In the genomic region with DNA sequence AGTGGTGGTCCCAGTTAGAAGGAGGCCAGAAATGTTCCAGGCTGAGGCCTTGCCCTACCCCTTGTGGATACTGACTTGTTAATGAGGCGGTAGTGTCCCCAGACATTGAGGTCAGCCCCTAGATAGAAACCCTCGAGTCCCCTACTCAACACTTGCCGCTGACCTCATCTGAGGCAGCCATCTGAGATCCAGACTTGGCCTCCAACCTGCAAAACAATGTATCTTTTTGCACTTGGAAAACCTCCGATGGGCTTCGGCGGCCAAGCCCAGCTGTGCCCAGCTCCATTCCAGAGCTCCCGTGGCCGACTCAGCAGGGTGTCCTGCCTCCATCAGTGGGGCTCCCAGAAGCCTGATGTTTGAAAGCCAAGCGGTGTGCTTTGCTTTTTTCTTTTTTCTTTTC, we compare ENCODE assay signal across 1 cellular context.
TF ChIP-seq lines count a peak whose summit lies in the region.

No MANE protein-coding gene starts in this region.

TF ChIP-seq in GM23338, 12 proteins besides CTCF, POLR2A, EP300 and RAD21 (continued from another document):
- TF ChIP-seq, protein P1, sequence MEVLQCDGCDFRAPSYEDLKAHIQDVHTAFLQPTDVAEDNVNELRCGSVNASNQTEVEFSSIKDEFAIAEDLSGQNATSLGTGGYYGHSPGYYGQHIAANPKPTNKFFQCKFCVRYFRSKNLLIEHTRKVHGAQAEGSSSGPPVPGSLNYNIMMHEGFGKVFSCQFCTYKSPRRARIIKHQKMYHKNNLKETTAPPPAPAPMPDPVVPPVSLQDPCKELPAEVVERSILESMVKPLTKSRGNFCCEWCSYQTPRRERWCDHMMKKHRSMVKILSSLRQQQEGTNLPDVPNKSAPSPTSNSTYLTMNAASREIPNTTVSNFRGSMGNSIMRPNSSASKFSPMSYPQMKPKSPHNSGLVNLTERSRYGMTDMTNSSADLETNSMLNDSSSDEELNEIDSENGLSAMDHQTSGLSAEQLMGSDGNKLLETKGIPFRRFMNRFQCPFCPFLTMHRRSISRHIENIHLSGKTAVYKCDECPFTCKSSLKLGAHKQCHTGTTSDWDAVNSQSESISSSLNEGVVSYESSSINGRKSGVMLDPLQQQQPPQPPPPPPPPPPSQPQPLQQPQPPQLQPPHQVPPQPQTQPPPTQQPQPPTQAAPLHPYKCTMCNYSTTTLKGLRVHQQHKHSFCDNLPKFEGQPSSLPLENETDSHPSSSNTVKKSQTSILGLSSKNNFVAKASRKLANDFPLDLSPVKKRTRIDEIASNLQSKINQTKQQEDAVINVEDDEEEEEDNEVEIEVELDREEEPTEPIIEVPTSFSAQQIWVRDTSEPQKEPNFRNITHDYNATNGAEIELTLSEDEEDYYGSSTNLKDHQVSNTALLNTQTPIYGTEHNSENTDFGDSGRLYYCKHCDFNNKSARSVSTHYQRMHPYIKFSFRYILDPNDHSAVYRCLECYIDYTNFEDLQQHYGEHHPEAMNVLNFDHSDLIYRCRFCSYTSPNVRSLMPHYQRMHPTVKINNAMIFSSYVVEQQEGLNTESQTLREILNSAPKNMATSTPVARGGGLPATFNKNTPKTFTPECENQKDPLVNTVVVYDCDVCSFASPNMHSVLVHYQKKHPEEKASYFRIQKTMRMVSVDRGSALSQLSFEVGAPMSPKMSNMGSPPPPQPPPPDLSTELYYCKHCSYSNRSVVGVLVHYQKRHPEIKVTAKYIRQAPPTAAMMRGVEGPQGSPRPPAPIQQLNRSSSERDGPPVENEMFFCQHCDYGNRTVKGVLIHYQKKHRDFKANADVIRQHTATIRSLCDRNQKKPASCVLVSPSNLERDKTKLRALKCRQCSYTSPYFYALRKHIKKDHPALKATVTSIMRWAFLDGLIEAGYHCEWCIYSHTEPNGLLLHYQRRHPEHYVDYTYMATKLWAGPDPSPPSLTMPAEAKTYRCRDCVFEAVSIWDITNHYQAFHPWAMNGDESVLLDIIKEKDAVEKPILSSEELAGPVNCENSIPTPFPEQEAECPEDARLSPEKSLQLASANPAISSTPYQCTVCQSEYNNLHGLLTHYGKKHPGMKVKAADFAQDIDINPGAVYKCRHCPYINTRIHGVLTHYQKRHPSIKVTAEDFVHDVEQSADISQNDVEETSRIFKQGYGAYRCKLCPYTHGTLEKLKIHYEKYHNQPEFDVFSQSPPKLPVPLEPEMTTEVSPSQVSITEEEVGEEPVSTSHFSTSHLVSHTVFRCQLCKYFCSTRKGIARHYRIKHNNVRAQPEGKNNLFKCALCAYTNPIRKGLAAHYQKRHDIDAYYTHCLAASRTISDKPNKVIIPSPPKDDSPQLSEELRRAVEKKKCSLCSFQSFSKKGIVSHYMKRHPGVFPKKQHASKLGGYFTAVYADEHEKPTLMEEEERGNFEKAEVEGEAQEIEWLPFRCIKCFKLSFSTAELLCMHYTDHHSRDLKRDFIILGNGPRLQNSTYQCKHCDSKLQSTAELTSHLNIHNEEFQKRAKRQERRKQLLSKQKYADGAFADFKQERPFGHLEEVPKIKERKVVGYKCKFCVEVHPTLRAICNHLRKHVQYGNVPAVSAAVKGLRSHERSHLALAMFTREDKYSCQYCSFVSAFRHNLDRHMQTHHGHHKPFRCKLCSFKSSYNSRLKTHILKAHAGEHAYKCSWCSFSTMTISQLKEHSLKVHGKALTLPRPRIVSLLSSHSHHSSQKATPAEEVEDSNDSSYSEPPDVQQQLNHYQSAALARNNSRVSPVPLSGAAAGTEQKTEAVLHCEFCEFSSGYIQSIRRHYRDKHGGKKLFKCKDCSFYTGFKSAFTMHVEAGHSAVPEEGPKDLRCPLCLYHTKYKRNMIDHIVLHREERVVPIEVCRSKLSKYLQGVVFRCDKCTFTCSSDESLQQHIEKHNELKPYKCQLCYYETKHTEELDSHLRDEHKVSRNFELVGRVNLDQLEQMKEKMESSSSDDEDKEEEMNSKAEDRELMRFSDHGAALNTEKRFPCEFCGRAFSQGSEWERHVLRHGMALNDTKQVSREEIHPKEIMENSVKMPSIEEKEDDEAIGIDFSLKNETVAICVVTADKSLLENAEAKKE (CRISPR knock-in tag; IDR thresholded peaks at IDR 0.05): no peak
- no peak for TF ChIP-seq NANOG (IDR thresholded peaks at IDR 0.05; ENCODE audit: borderline replicate concordance)
- no peak for TF ChIP-seq EZH2phosphoT487 (IDR thresholded peaks at IDR 0.05; ENCODE audit: unreplicated experiment)
- TF ChIP-seq, protein P2, sequence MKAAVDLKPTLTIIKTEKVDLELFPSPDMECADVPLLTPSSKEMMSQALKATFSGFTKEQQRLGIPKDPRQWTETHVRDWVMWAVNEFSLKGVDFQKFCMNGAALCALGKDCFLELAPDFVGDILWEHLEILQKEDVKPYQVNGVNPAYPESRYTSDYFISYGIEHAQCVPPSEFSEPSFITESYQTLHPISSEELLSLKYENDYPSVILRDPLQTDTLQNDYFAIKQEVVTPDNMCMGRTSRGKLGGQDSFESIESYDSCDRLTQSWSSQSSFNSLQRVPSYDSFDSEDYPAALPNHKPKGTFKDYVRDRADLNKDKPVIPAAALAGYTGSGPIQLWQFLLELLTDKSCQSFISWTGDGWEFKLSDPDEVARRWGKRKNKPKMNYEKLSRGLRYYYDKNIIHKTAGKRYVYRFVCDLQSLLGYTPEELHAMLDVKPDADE (IDR thresholded peaks at IDR 0.05): no peak
- TF ChIP-seq POLR2AphosphoS5 (IDR thresholded peaks at IDR 0.05; ENCODE audit: low read depth): no peak
- TF ChIP-seq ZNF331 (CRISPR knock-in tag; IDR thresholded peaks at IDR 0.05; ENCODE audit: low read depth): no peak
- TF ChIP-seq STAT1 (IDR thresholded peaks at IDR 0.05; ENCODE audit: unreplicated experiment): no peak
- TF ChIP-seq EZH2 (IDR thresholded peaks at IDR 0.05; ENCODE audit: low read depth, unreplicated experiment): no peak
- TF ChIP-seq, protein P3, sequence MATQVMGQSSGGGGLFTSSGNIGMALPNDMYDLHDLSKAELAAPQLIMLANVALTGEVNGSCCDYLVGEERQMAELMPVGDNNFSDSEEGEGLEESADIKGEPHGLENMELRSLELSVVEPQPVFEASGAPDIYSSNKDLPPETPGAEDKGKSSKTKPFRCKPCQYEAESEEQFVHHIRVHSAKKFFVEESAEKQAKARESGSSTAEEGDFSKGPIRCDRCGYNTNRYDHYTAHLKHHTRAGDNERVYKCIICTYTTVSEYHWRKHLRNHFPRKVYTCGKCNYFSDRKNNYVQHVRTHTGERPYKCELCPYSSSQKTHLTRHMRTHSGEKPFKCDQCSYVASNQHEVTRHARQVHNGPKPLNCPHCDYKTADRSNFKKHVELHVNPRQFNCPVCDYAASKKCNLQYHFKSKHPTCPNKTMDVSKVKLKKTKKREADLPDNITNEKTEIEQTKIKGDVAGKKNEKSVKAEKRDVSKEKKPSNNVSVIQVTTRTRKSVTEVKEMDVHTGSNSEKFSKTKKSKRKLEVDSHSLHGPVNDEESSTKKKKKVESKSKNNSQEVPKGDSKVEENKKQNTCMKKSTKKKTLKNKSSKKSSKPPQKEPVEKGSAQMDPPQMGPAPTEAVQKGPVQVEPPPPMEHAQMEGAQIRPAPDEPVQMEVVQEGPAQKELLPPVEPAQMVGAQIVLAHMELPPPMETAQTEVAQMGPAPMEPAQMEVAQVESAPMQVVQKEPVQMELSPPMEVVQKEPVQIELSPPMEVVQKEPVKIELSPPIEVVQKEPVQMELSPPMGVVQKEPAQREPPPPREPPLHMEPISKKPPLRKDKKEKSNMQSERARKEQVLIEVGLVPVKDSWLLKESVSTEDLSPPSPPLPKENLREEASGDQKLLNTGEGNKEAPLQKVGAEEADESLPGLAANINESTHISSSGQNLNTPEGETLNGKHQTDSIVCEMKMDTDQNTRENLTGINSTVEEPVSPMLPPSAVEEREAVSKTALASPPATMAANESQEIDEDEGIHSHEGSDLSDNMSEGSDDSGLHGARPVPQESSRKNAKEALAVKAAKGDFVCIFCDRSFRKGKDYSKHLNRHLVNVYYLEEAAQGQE (IDR thresholded peaks at IDR 0.05; ENCODE audit: unreplicated experiment): no peak
